10 cellular contexts compared by ENCODE assay signal in genomic region chr3:67593761-67594234, GRCh38.
DNase-seq lines count a peak whose midpoint lies in the region; ATAC-seq and TF ChIP-seq lines count a peak whose summit lies in the region.
"Had no signal": no experiment of that assay in that cellular context is flagged by ENCODE, and none has a peak within 500 bp of the region (broad histone marks: within the 10 kb centered on the region; RNA-seq: fewer than 3 reads in every experiment).

No MANE protein-coding gene starts in this region.

- H3K27ac Mint-ChIP-seq in effector memory CD8-positive, alpha-beta T cell: no peak overlapping the region
- no peak overlapping the region for H3K27ac Mint-ChIP-seq in natural killer cell treated with Interleukin-12 subunit alpha and Interleukin-12 subunit beta and Interleukin-15 and Interleukin-18, amount 100 ng/mL, for 72 hours

- no peaks in the 10 kb centered on the region for H3K9me3 Mint-ChIP-seq in effector memory CD8-positive, alpha-beta T cell
- no peaks in the 10 kb centered on the region for H3K9me3 Mint-ChIP-seq in natural killer cell treated with Interleukin-12 subunit alpha and Interleukin-12 subunit beta and Interleukin-15 and Interleukin-18, amount 100 ng/mL, for 72 hours

- TF ChIP-seq CTCF in GM10266 (IDR thresholded peaks at IDR 0.05; ENCODE audit: control insufficient read depth, insufficient read depth, low read depth, missing control alignments): peak; percentile 27

- no peaks in the 10 kb centered on the region for H3K27me3 Mint-ChIP-seq in effector memory CD8-positive, alpha-beta T cell
- H3K27me3 Mint-ChIP-seq in natural killer cell treated with Interleukin-12 subunit alpha and Interleukin-12 subunit beta and Interleukin-15 and Interleukin-18, amount 100 ng/mL, for 72 hours: no peaks in the 10 kb centered on the region

- peaks cover 35 to 71% of the 10 kb centered on the region in 2 donors for H3K4me1 Mint-ChIP-seq in effector memory CD8-positive, alpha-beta T cell (ENCODE audit: low read depth in 2 of 2)
- H3K4me1 Mint-ChIP-seq in natural killer cell treated with Interleukin-12 subunit alpha and Interleukin-12 subunit beta and Interleukin-15 and Interleukin-18, amount 100 ng/mL, for 72 hours (ENCODE audit: low read depth in 2 of 2): peaks cover 23 to 35% of the 10 kb centered on the region in 2 donors

- DNase-seq in GM10266 (ENCODE audit: extremely low spot score) (no peak), LHCN-M2 (ENCODE audit: low read depth) (peak; percentile 66), DMS153 treated with DMSO at 0.1 percent for 48 hours (lab: John Stamatoyannopoulos, UW; ENCODE audit: unreplicated experiment) (no peak), NCI-H748 (lab: John Stamatoyannopoulos, UW; ENCODE audit: unreplicated experiment) (no peak)
- peak in 2 of 3 experiments; percentile 1 to 5 for DNase-seq in effector memory CD8-positive, alpha-beta T cell
- no peak for DNase-seq in natural killer cell treated with Interleukin-12 subunit alpha and Interleukin-12 subunit beta and Interleukin-15 and Interleukin-18, amount 100 ng/mL, for 72 hours (ENCODE audit: low spot score)
- DNase-seq: activated gamma-delta T cell treated with Interleukin-2 at 50 U/mL for 16 hours, GDM1, posterior cingulate gyrus had no signal

- peak; percentile 50 for ATAC-seq in effector memory CD8-positive, alpha-beta T cell (replicated peaks)
- ATAC-seq in natural killer cell treated with Interleukin-12 subunit alpha and Interleukin-12 subunit beta and Interleukin-15 and Interleukin-18, amount 100 ng/mL, for 72 hours: peak; percentile 89 to 92
- ATAC-seq in GM19397 (IDR thresholded peaks at IDR 0.05; ENCODE audit: unreplicated experiment): no peak

- H3K4me3 Mint-ChIP-seq in effector memory CD8-positive, alpha-beta T cell: no peak overlapping the region
- no peak overlapping the region for H3K4me3 Mint-ChIP-seq in natural killer cell treated with Interleukin-12 subunit alpha and Interleukin-12 subunit beta and Interleukin-15 and Interleukin-18, amount 100 ng/mL, for 72 hours

- H3K36me3 Mint-ChIP-seq in effector memory CD8-positive, alpha-beta T cell (ENCODE audit: insufficient read depth): peaks cover 4% of the 10 kb centered on the region
- H3K36me3 Mint-ChIP-seq in natural killer cell treated with Interleukin-12 subunit alpha and Interleukin-12 subunit beta and Interleukin-15 and Interleukin-18, amount 100 ng/mL, for 72 hours: peaks cover 4% of the 10 kb centered on the region

Comparison
In these comparisons a context has a peak if more than half of its experiments do, and no peak if none do; other contexts are left out.
1. DNase-seq: peak in LHCN-M2 (single experiment) and effector memory CD8-positive, alpha-beta T cell (2 of 3); none in GM10266 (single experiment), natural killer cell treated with Interleukin-12 subunit alpha and Interleukin-12 subunit beta and Interleukin-15 and Interleukin-18, amount 100 ng/mL, for 72 hours (single experiment), DMS153 treated with DMSO at 0.1 percent for 48 hours (single experiment) and NCI-H748 (single experiment).